31 cellular contexts compared by ENCODE assay signal in the genomic region with DNA sequence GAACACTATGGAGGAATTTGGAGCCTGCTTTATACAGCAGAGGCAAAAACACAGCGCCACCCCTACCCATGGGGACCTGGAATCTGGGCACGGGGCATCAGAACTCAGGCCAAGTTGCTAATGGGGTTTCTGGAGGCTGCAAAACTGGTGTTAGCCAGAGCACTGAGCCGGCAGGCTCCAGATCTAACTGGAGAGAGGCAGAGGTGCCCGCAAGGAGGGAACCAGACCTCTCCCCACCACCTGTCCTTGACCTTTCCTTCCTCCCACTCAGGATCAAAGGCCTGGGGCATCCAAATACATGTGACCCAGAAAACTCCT.
DNase-seq lines count a peak whose midpoint lies in the region; ATAC-seq and TF ChIP-seq lines count a peak whose summit lies in the region.
"Had no signal": no experiment of that assay in that cellular context is flagged by ENCODE, and none has a peak within 500 bp of the region (broad histone marks: within the 10 kb centered on the region; RNA-seq: fewer than 3 reads in every experiment).

No MANE protein-coding gene starts in this region.

- H3K4ac ChIP-seq in IMR-90 (ENCODE audit: low read depth, low read length), result no peak overlapping the region; the same call in 1 of the 2 replicates

- H3K4me3 ChIP-seq in IMR-90 (ENCODE audit: insufficient read depth, low read depth, low read length), result no peak overlapping the region
- no peak overlapping the region for H3K4me3 ChIP-seq in osteoblast (ENCODE audit: insufficient read depth, low read length)
- no peak overlapping the region for H3K4me3 ChIP-seq in upper lobe of left lung
- H3K4me3 ChIP-seq: breast epithelium, coronary artery, PC-9 had no signal

- H4K91ac ChIP-seq in IMR-90 (ENCODE audit: insufficient read depth, low read depth, low read length), result no peak overlapping the region

- dilution Hi-C loops in IMR-90 (cut with HindIII; ENCODE audit: low sequenced_read_pairs, unreplicated experiment), result no loop called here

- H3K27ac Mint-ChIP-seq in chondrocyte (ENCODE audit: unreplicated experiment), result peak overlapping the region; percentile 12
- H3K27ac Mint-ChIP-seq: activated naive CD8-positive, alpha-beta T cell treated with anti-CD3 and anti-CD28 coated beads, Interleukin-2, amount 50 U/mL, for 24 hours; CD4-positive, alpha-beta T cell; effector memory CD8-positive, alpha-beta T cell; naive B cell; stimulated activated naive CD8-positive, alpha-beta T cell treated with anti-CD3 and anti-CD28 coated beads, Interleukin-15, amount 100 ng/mL, for 72 hours had no signal

- in situ Hi-C loops in IMR-90 (cut with MboI; ENCODE audit: low sequenced_read_pairs), result no loop called here

- H4K20me1 ChIP-seq in IMR-90 (ENCODE audit: insufficient read depth, low read length), result peaks cover 14% of the 10 kb centered on the region
- peaks cover 49% of the 10 kb centered on the region for H4K20me1 ChIP-seq in osteoblast (ENCODE audit: insufficient read depth, low read length)

- peaks cover 61% of the 10 kb centered on the region for H3K36me3 ChIP-seq in IMR-90 (ENCODE audit: control insufficient read depth, insufficient read depth, low read length)
- H3K36me3 ChIP-seq in osteoblast (ENCODE audit: insufficient read depth, low read length), result peaks cover 83% of the 10 kb centered on the region
- H3K36me3 ChIP-seq in upper lobe of left lung, result peaks cover 44 to 100% (median 89%) of the 10 kb centered on the region in 4 donors

- TF ChIP-seq CTCF in IMR-90 (conservative IDR thresholded peaks at IDR 0.05; ENCODE audit: low read depth, low read length) (no peak), chondrocyte (IDR thresholded peaks at IDR 0.05) (no peak), osteoblast (IDR thresholded peaks at IDR 0.05; ENCODE audit: extremely low read depth, low read depth, low read length) (no peak), upper lobe of left lung (IDR thresholded peaks at IDR 0.05) (no peak)

- POLR2A ChIA-PET in IMR-90 (lab: Charles Lee; ENCODE audit: unreplicated experiment), result no interaction called here

- H3K27me3 ChIP-seq in IMR-90 (ENCODE audit: control insufficient read depth, insufficient read depth, low read length) (no peaks in the 10 kb centered on the region), osteoblast (ENCODE audit: insufficient read depth, low read length) (no peaks in the 10 kb centered on the region), upper lobe of left lung (no peaks in the 10 kb centered on the region)
- H3K27me3 ChIP-seq: breast epithelium had no signal

- no CpG with 5 or more reads among the region's 4 CpGs for WGBS in IMR-90 (ENCODE audit: extremely low coverage in 2 of 2, insufficient read length in 1 of 2), 2 experiments
- 99 to 100% methylated on average over 3 to 4 of the region's 4 CpGs for WGBS in upper lobe of left lung, 2 donors

- H2AK5ac ChIP-seq in IMR-90 (ENCODE audit: low read depth, low read length), result no peak overlapping the region; the same call in 1 of the 2 replicates

- no peak for TF ChIP-seq EP300 in upper lobe of left lung (IDR thresholded peaks at IDR 0.05)

- H2BK5ac ChIP-seq in IMR-90 (ENCODE audit: low read depth, low read length, poor library complexity, severe bottlenecking), result peak overlapping the region; percentile 36

- H3K79me2 ChIP-seq in osteoblast (ENCODE audit: insufficient read depth, low read length), result peaks cover 2% of the 10 kb centered on the region

- CTCF ChIA-PET in IMR-90 (lab: Yijun Ruan, JAX), result no interaction called here

- TF ChIP-seq RAD21 in IMR-90 (IDR thresholded peaks at IDR 0.05; ENCODE audit: low read length), result no peak

- ATAC-seq in IMR-90 (ENCODE audit: low read depth) (no peak; the same call in 1 of the 2 replicates), upper lobe of left lung (ENCODE audit: low FRiP score in 2 of 2) (no peak)
- ATAC-seq: activated naive CD8-positive, alpha-beta T cell treated with anti-CD3 and anti-CD28 coated beads, Interleukin-2, amount 50 U/mL, for 24 hours; activated T-cell treated with anti-CD3 and anti-CD28 coated beads, Interleukin-2, amount 50 U/mL, for 4 hours; effector memory CD8-positive, alpha-beta T cell; left colon; stimulated activated naive CD8-positive, alpha-beta T cell treated with anti-CD3 and anti-CD28 coated beads, Interleukin-15, amount 100 ng/mL, for 72 hours had no signal

- no peak overlapping the region for H3K14ac ChIP-seq in IMR-90 (replicated peaks; ENCODE audit: low read depth, low read length)

- peaks cover 16 to 49% of the 10 kb centered on the region in 2 experiments; a peak in 3 of 4 replicates for H3K79me1 ChIP-seq in IMR-90 (ENCODE audit: low read depth in 1 of 2, low read length in 2 of 2)

- H2BK20ac ChIP-seq in IMR-90 (ENCODE audit: low read depth, low read length), result no peak overlapping the region

- BruUV-seq in IMR-90 (replicated peaks; lab: Mats Ljungman, UMichigan), result no TSS peak

- H3K36me3 Mint-ChIP-seq in chondrocyte (ENCODE audit: low read depth), result peaks cover 43% of the 10 kb centered on the region
- H3K36me3 Mint-ChIP-seq: naive B cell had no signal

- no peak overlapping the region for H3K4me3 Mint-ChIP-seq in chondrocyte (ENCODE audit: unreplicated experiment)
- H3K4me3 Mint-ChIP-seq: activated naive CD8-positive, alpha-beta T cell treated with anti-CD3 and anti-CD28 coated beads, Interleukin-2, amount 50 U/mL, for 24 hours; activated T-cell treated with anti-CD3 and anti-CD28 coated beads, Interleukin-2, amount 50 U/mL, for 4 hours; CD4-positive, alpha-beta T cell; effector memory CD8-positive, alpha-beta T cell; naive B cell; stimulated activated naive CD8-positive, alpha-beta T cell treated with anti-CD3 and anti-CD28 coated beads, Interleukin-15, amount 100 ng/mL, for 72 hours; type B pancreatic cell had no signal

- H3K9me3 Mint-ChIP-seq in chondrocyte (ENCODE audit: low read depth), result no peaks in the 10 kb centered on the region
- H3K9me3 Mint-ChIP-seq: activated naive CD8-positive, alpha-beta T cell treated with anti-CD3 and anti-CD28 coated beads, Interleukin-2, amount 50 U/mL, for 24 hours; activated T-cell treated with anti-CD3 and anti-CD28 coated beads, Interleukin-2, amount 50 U/mL, for 4 hours; CD4-positive, alpha-beta T cell; effector memory CD8-positive, alpha-beta T cell; naive B cell; stimulated activated naive CD8-positive, alpha-beta T cell treated with anti-CD3 and anti-CD28 coated beads, Interleukin-15, amount 100 ng/mL, for 72 hours; type B pancreatic cell had no signal

- peaks cover 3% of the 10 kb centered on the region for H3K9me1 ChIP-seq in IMR-90 (ENCODE audit: insufficient read depth, low read length)

- no peak overlapping the region for H3K56ac ChIP-seq in IMR-90 (ENCODE audit: extremely low read depth, insufficient read depth, low read length)

- no peak overlapping the region for H2BK15ac ChIP-seq in IMR-90 (ENCODE audit: low read depth, low read length)

- H3K27me3 Mint-ChIP-seq in chondrocyte (ENCODE audit: low read depth), result no peaks in the 10 kb centered on the region
- H3K27me3 Mint-ChIP-seq: activated naive CD8-positive, alpha-beta T cell treated with anti-CD3 and anti-CD28 coated beads, Interleukin-2, amount 50 U/mL, for 24 hours; CD4-positive, alpha-beta T cell; stimulated activated naive CD8-positive, alpha-beta T cell treated with anti-CD3 and anti-CD28 coated beads, Interleukin-15, amount 100 ng/mL, for 72 hours; type B pancreatic cell had no signal

- H3K23ac ChIP-seq in IMR-90 (ENCODE audit: low read depth, low read length), result no peak overlapping the region

- H3K9me3 ChIP-seq in IMR-90 (ENCODE audit: control insufficient read depth, insufficient read depth, low read length), result no peaks in the 10 kb centered on the region
- H3K9me3 ChIP-seq in osteoblast (ENCODE audit: low read depth, low read length), result no peaks in the 10 kb centered on the region
- no peaks in the 10 kb centered on the region for H3K9me3 ChIP-seq in upper lobe of left lung
- H3K9me3 ChIP-seq: breast epithelium had no signal

- H2BK120ac ChIP-seq in IMR-90 (ENCODE audit: low read depth, low read length), result no peak overlapping the region

- peaks cover 15% of the 10 kb centered on the region for H3K4me1 Mint-ChIP-seq in chondrocyte (ENCODE audit: low read depth)
- H3K4me1 Mint-ChIP-seq: activated naive CD8-positive, alpha-beta T cell treated with anti-CD3 and anti-CD28 coated beads, Interleukin-2, amount 50 U/mL, for 24 hours; stimulated activated naive CD8-positive, alpha-beta T cell treated with anti-CD3 and anti-CD28 coated beads, Interleukin-15, amount 100 ng/mL, for 72 hours had no signal

- TF ChIP-seq POLR2A in IMR-90 (IDR thresholded peaks at IDR 0.05; ENCODE audit: low read depth, low read length) (no peak), upper lobe of left lung (IDR thresholded peaks at IDR 0.05) (no peak)

- no peak overlapping the region for H4K8ac ChIP-seq in IMR-90 (ENCODE audit: low read depth in 2 of 2, low read length in 2 of 2)

- H2AFZ ChIP-seq in IMR-90 (replicated peaks; ENCODE audit: low read length, poor library complexity) (no peak overlapping the region), osteoblast (ENCODE audit: low read length) (no peak overlapping the region)
- H2AFZ ChIP-seq: PC-9 had no signal

- H3K4me1 ChIP-seq in IMR-90 (ENCODE audit: control insufficient read depth, insufficient read depth, low read length) (peaks cover 8% of the 10 kb centered on the region), osteoblast (ENCODE audit: insufficient read depth, low read length) (peaks cover 7% of the 10 kb centered on the region), upper lobe of left lung (peaks cover 0 to 12% (median 7%) of the 10 kb centered on the region in 4 donors)
- H3K4me1 ChIP-seq: breast epithelium had no signal

- H3K18ac ChIP-seq in IMR-90 (ENCODE audit: low read depth, low read length), result no peak overlapping the region

- H2AK9ac ChIP-seq in IMR-90 (replicated peaks; ENCODE audit: low read depth, low read length, poor library complexity), result no peak overlapping the region

- no peak overlapping the region for H3K9ac ChIP-seq in IMR-90 (ENCODE audit: low read depth, low read length)

- H3K4me2 ChIP-seq in IMR-90 (ENCODE audit: low read depth, low read length), result no peak overlapping the region
- H3K4me2 ChIP-seq in osteoblast (ENCODE audit: insufficient read depth, low read length), result no peak overlapping the region
- H3K4me2 ChIP-seq: PC-9 had no signal

- DNase-seq in IMR-90 (no peak), chondrocyte (ENCODE audit: low spot score) (no peak), osteoblast (ENCODE audit: insufficient read length, low spot score, missing footprints) (peak; percentile 55), upper lobe of left lung (no peak), cerebellar nuclear complex (lab: John Stamatoyannopoulos, UW) (no peak), NCI-H510A treated with DMSO at 0.1 percent for 48 hours (lab: John Stamatoyannopoulos, UW) (no peak)
- no peak for DNase-seq in activated CD4-positive, CD25-positive, alpha-beta regulatory T cell (lab: John Stamatoyannopoulos, UW)
- DNase-seq: activated CD4-positive, alpha-beta T cell treated with anti-CD3 and anti-CD28 coated beads, Interleukin-2, amount 50 U/mL, for 1 hour; activated gamma-delta T cell treated with Interleukin-2 at 50 U/mL for 16 hours; activated naive CD8-positive, alpha-beta T cell treated with anti-CD3 and anti-CD28 coated beads, Interleukin-2, amount 50 U/mL, for 24 hours; activated T-cell treated with anti-CD3 and anti-CD28 coated beads, Interleukin-2, amount 50 U/mL, for 4 hours; CD4-positive, alpha-beta T cell; effector memory CD8-positive, alpha-beta T cell; erythroblast; Kasumi-1; left colon; mesendoderm; naive B cell; NCI-H1694; NK-92 treated with Interleukin-12 subunit alpha and Interleukin-12 subunit beta, amount 100 ng/mL, for 24 hours; PC-9; SHP77; small intestine; stimulated activated CD4-positive, alpha-beta T cell treated with anti-CD3 and anti-CD28 coated beads, Interleukin-1b, Interleukin-23, amount 100 ng/mL, for 48 hours; stimulated activated CD8-positive, alpha-beta memory T cell treated with anti-CD3 and anti-CD28 coated beads, Interleukin-4, amount 100 ng/mL, for 48 hours; stimulated activated naive CD8-positive, alpha-beta T cell treated with anti-CD3 and anti-CD28 coated beads, Interleukin-15, amount 100 ng/mL, for 72 hours; T1000 had no signal

- H3K27ac ChIP-seq in IMR-90 (ENCODE audit: insufficient read depth, low read length), result no peak overlapping the region
- H3K27ac ChIP-seq in osteoblast (ENCODE audit: low read depth, low read length), result peak overlapping the region; percentile 15
- peak overlapping the region in 3 of 4 donors; percentile 6 to 49 (median 41) for H3K27ac ChIP-seq in upper lobe of left lung
- H3K27ac ChIP-seq: HL-60, PC-9 had no signal

- intact Hi-C loops in IMR-90 (cut with micrococcal nuclease), result no loop called here

- H4K5ac ChIP-seq in IMR-90 (ENCODE audit: low read depth, low read length), result no peak overlapping the region
